In the genomic region with DNA sequence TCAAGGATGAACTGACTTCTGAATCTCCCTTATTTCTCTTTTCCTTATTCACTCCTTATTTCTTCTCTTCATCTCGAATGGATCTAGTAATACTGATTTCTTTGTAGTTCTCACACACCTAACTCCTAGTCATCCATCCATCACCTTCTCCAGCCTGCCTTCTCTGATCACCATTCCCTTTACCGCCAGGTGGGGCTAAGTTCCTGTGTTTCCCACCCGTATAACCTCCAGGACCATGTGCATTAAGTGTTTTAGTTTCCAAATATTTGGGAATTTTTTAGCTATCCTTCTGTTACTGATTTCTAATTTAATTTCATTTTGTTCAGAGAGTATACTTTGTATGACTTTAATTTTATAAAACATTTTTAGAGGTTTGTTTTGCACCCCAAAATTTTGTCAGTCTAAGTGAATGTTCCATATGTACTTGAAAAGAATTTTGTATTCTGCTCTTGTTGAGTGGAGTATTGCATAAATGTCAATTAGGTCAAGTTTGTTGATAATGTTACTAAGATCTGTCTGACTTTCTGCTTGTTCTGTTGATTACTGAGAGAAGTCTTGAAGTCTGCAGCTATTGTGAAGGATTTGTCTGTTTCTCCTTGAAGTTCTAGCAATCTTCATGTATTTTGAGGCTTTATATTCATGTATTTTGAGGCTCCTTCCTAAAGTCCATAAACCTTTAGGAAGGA, we compare ENCODE assay signal across 16 cellular contexts. TPM values are rescaled to one million over a fixed set of nuclear protein-coding genes. Genes with fewer than 3 reads are reported as not detected.
A peak's percentile ranks its signal among the peaks of the same experiment; 100 is the strongest.
DNase-seq lines count a peak whose midpoint lies in the region; ATAC-seq, FAIRE-seq and TF ChIP-seq lines count a peak whose summit lies in the region.
"Had no signal": no experiment of that assay in that cellular context is flagged by ENCODE, and none has a peak within 500 bp of the region (broad histone marks: within the 10 kb centered on the region; RNA-seq: fewer than 3 reads in every experiment).

No MANE protein-coding gene starts in this region.

- CTCF ChIA-PET in Panc1 (lab: Charles Lee), result no interaction called here

- H3K9me3 ChIP-seq in Panc1 (ENCODE audit: control insufficient read depth, insufficient read depth, low read depth, low read length) (no peaks in the 10 kb centered on the region), smooth muscle cell (replicated peaks; ENCODE audit: low read depth) (no peaks in the 10 kb centered on the region), tibial nerve (no peaks in the 10 kb centered on the region)
- H3K9me3 ChIP-seq: A549, ascending aorta, suprapubic skin had no signal

- H3K9me3 Mint-ChIP-seq in activated T-cell treated with anti-CD3 and anti-CD28 coated beads, Interleukin-2, amount 50 U/mL, for 24 hours, result no peaks in the 10 kb centered on the region
- H3K9me3 Mint-ChIP-seq: activated T-cell treated with anti-CD3 and anti-CD28 coated beads, Interleukin-2, amount 50 U/mL, for 4 hours; T-cell had no signal

- TF ChIP-seq CTCF in Panc1 (IDR thresholded peaks at IDR 0.05) (peak; percentile 35; the same call in 1 of the 2 replicates), foreskin keratinocyte (conservative IDR thresholded peaks at IDR 0.05) (peak; percentile 10), smooth muscle cell (IDR thresholded peaks at IDR 0.05; ENCODE audit: borderline replicate concordance, insufficient read depth, poor library complexity, severe bottlenecking) (peak; percentile 18), tibial nerve (IDR thresholded peaks at IDR 0.05) (no peak)

- no peak for FAIRE-seq in RCC 7860 (lab: Jason Lieb, UNC)
- FAIRE-seq: A549 had no signal

- no peak for DNase-seq in activated T-cell treated with anti-CD3 and anti-CD28 coated beads, Interleukin-2, amount 50 U/mL, for 24 hours
- DNase-seq in activated T-cell treated with anti-CD3 and anti-CD28 coated beads for 4 hours (no peak), Panc1 (ENCODE audit: low read depth, low spot score) (no peak), foreskin keratinocyte (no peak), smooth muscle cell (lab: John Stamatoyannopoulos, UW; ENCODE audit: unreplicated experiment) (no peak), HK-2 (ENCODE audit: unreplicated experiment) (no peak), tibial nerve (ENCODE audit: low spot score in 2 of 2) (no peak), RCC 7860 (ENCODE audit: low spot score) (no peak)
- DNase-seq: activated CD4-positive, alpha-beta T cell treated with anti-CD3 and anti-CD28 coated beads for 36 hours; activated T-cell treated with anti-CD3 and anti-CD28 coated beads, Interleukin-2, amount 50 U/mL, for 4 hours; mesenchymal stem cell; NCI-H2171 treated with DMSO at 0.1 percent for 48 hours; T-cell had no signal

- H3K27ac Mint-ChIP-seq in activated T-cell treated with anti-CD3 and anti-CD28 coated beads, Interleukin-2, amount 50 U/mL, for 24 hours, result peak overlapping the region; percentile 13
- H3K27ac Mint-ChIP-seq: activated CD4-positive, alpha-beta T cell treated with anti-CD3 and anti-CD28 coated beads for 36 hours had no signal

- in situ Hi-C loops in Panc1 (cut with HindIII; ENCODE audit: low pct_unique_long_range_greater_than_20kb, low sequenced_read_pairs), result no loop called here

- TF ChIP-seq EP300 in tibial nerve (IDR thresholded peaks at IDR 0.05), result no peak

- H3K27me3 ChIP-seq in Panc1 (ENCODE audit: control insufficient read depth, insufficient read depth, low read length), result no peaks in the 10 kb centered on the region
- no peaks in the 10 kb centered on the region for H3K27me3 ChIP-seq in foreskin keratinocyte
- no peaks in the 10 kb centered on the region for H3K27me3 ChIP-seq in smooth muscle cell (ENCODE audit: low read depth)
- no peaks in the 10 kb centered on the region for H3K27me3 ChIP-seq in tibial nerve
- H3K27me3 ChIP-seq: ascending aorta, suprapubic skin had no signal

- H3K27ac ChIP-seq in Panc1 (ENCODE audit: low read length) (no peak overlapping the region), foreskin keratinocyte (no peak overlapping the region), smooth muscle cell (ENCODE audit: low read depth) (no peak overlapping the region), tibial nerve (no peak overlapping the region)
- H3K27ac ChIP-seq: A549, ascending aorta, suprapubic skin had no signal

- H3K4me2 ChIP-seq in smooth muscle cell, result no peak overlapping the region
- H3K4me2 ChIP-seq: A549 had no signal

- intact Hi-C loops in Panc1 (cut with micrococcal nuclease; ENCODE audit: unreplicated experiment), result no loop called here

- H3K4me3 Mint-ChIP-seq in activated T-cell treated with anti-CD3 and anti-CD28 coated beads, Interleukin-2, amount 50 U/mL, for 24 hours, result no peak overlapping the region
- H3K4me3 Mint-ChIP-seq: activated CD4-positive, alpha-beta T cell treated with anti-CD3 and anti-CD28 coated beads for 36 hours; activated T-cell treated with anti-CD3 and anti-CD28 coated beads, Interleukin-2, amount 50 U/mL, for 4 hours had no signal

- ATAC-seq in Panc1 (no peak), foreskin keratinocyte (no peak)
- ATAC-seq: activated CD4-positive, alpha-beta T cell treated with anti-CD3 and anti-CD28 coated beads for 36 hours; activated T-cell treated with anti-CD3 and anti-CD28 coated beads, Interleukin-2, amount 50 U/mL, for 4 hours; T-cell had no signal

- H3K4me1 ChIP-seq in Panc1 (ENCODE audit: control insufficient read depth, insufficient read depth, low read length) (peaks cover 2% of the 10 kb centered on the region; the same call in 1 of the 2 replicates), foreskin keratinocyte (peaks cover 20% of the 10 kb centered on the region), smooth muscle cell (ENCODE audit: low read depth) (peaks cover 23% of the 10 kb centered on the region), tibial nerve (peaks cover 0 to 76% (median 26%) of the 10 kb centered on the region in 4 donors)

- TF ChIP-seq POLR2A in tibial nerve (IDR thresholded peaks at IDR 0.05), result no peak

- H3K9ac ChIP-seq in smooth muscle cell (ENCODE audit: low read depth), result no peak overlapping the region

- peaks cover 84% of the 10 kb centered on the region for H3K4me1 Mint-ChIP-seq in activated T-cell treated with anti-CD3 and anti-CD28 coated beads, Interleukin-2, amount 50 U/mL, for 24 hours (ENCODE audit: low read depth)

- H2AFZ ChIP-seq in smooth muscle cell (ENCODE audit: low read depth), result no peak overlapping the region

- peaks cover 21% of the 10 kb centered on the region for H3K36me3 Mint-ChIP-seq in activated T-cell treated with anti-CD3 and anti-CD28 coated beads, Interleukin-2, amount 50 U/mL, for 24 hours (ENCODE audit: low read depth)

- H3K36me3 ChIP-seq in Panc1 (ENCODE audit: control insufficient read depth, insufficient read depth, low read length) (no peaks in the 10 kb centered on the region), smooth muscle cell (ENCODE audit: low read depth) (no peaks in the 10 kb centered on the region), tibial nerve (peaks cover 0 to 2% (median 0%) of the 10 kb centered on the region in 3 donors)
- H3K36me3 ChIP-seq: ascending aorta, suprapubic skin had no signal

- no peaks in the 10 kb centered on the region for H3K27me3 Mint-ChIP-seq in activated T-cell treated with anti-CD3 and anti-CD28 coated beads, Interleukin-2, amount 50 U/mL, for 24 hours
- H3K27me3 Mint-ChIP-seq: activated CD4-positive, alpha-beta T cell treated with anti-CD3 and anti-CD28 coated beads for 36 hours; T-cell had no signal

- H3K4me3 ChIP-seq in Panc1 (ENCODE audit: low read depth in 2 of 2, low read length in 2 of 2) (no peak overlapping the region), smooth muscle cell (no peak overlapping the region), tibial nerve (no peak overlapping the region)
- H3K4me3 ChIP-seq: A549, ascending aorta, suprapubic skin had no signal

- H4K20me1 ChIP-seq in smooth muscle cell (ENCODE audit: low read depth), result peaks cover 100% of the 10 kb centered on the region

- POLR2A ChIA-PET in Panc1 (lab: Charles Lee), result interaction anchor here (0.7 kb wide), 1 partner anchor 1301 kb away, joined by 8 read pairs; no protein-coding TSS in a partner anchor

- BruUV-seq in Panc1 (replicated peaks; lab: Mats Ljungman, UMichigan), result no TSS peak

- 63% methylated on average over 3 of the region's 3 CpGs for WGBS in smooth muscle cell (ENCODE audit: low lambda C conversion rate)
- 72 to 86% methylated on average over 3 of the region's 3 CpGs for WGBS in tibial nerve, 2 donors

- no peaks in the 10 kb centered on the region for H3F3A ChIP-seq in smooth muscle cell (ENCODE audit: low read depth)

- peaks cover 99% of the 10 kb centered on the region for H3K79me2 ChIP-seq in smooth muscle cell (ENCODE audit: low read depth)

RNA-seq across cellular contexts. Expression of gene BPTF, which starts 8.8 kb away (rescaled TPM):
- 51.1 TPM for total RNA-seq in Panc1 (2021; ENCODE audit: unreplicated experiment)
- 38.8 TPM for polyA plus RNA-seq in Panc1 (2012; ENCODE audit: insufficient read length)
- total RNA-seq in foreskin keratinocyte, result 39.7 and 41.6 TPM in 2 replicates
- polyA plus RNA-seq in foreskin keratinocyte, result 10.3 and 11.6 TPM in 2 replicates
- 42.6 and 51.2 TPM in 2 replicates for total RNA-seq in smooth muscle cell
- polyA plus RNA-seq in smooth muscle cell, result 26.8 and 38.7 TPM in 2 replicates
- 100 to 1,000 TPM in 3 of 4 donors, 10 to 100 TPM in 1; 72.8 to 124 (median 113) TPM for total RNA-seq in tibial nerve

Comparison
In these comparisons a context has a peak if more than half of its experiments do, and no peak if none do; other contexts are left out.
1. CTCF ChIP-seq: peak in Panc1 (single experiment), foreskin keratinocyte (single experiment) and smooth muscle cell (single experiment); none in tibial nerve (0 of 5).